ENCODE assay signal across 1 cellular context in genomic region chr19:46715620-46716012, GRCh38.
TF ChIP-seq lines count a peak whose summit lies in the region.

No MANE protein-coding gene starts in this region.

TF ChIP-seq in endothelial cell of umbilical vein, 7 proteins besides CTCF, POLR2A, EP300 and RAD21:
- TF ChIP-seq FOS (IDR thresholded peaks at IDR 0.05; ENCODE audit: borderline replicate concordance, insufficient read depth, low read length) (no peak), JUN (IDR thresholded peaks at IDR 0.05; ENCODE audit: borderline replicate concordance, insufficient read depth, insufficient read length, low read depth) (no peak), GATA2 (IDR thresholded peaks at IDR 0.05; ENCODE audit: insufficient read depth, insufficient read length, low read depth, low read length) (no peak), MYC (IDR thresholded peaks at IDR 0.05; ENCODE audit: low read depth, low read length) (no peak), POLR2AphosphoS5 (IDR thresholded peaks at IDR 0.05; ENCODE audit: insufficient read depth, low read depth, low read length) (no peak)
